In genomic region chr1:75673885-75674284, GRCh38 we compare ENCODE assay signal across 8 cellular contexts.
"Had no signal": no experiment of that assay in that cellular context is flagged by ENCODE, and none has a peak within 500 bp of the region (broad histone marks: within the 10 kb centered on the region; RNA-seq: fewer than 3 reads in every experiment).

No MANE protein-coding gene starts in this region.

- H3K4me3 Mint-ChIP-seq: H9, IgD-negative memory B cell had no signal

- H3K27ac Mint-ChIP-seq: IgD-negative memory B cell had no signal

- FAIRE-seq: H54, HepG2 had no signal

- DNase-seq: GM23248, GOT3, H9, HCEC 1CT, KG1 had no signal

- H3K27ac ChIP-seq: GM23248 had no signal

- H3K9ac ChIP-seq: GM23248 had no signal

- H3K4me3 ChIP-seq: GM23248 had no signal
